In genomic region chr2:183089192-183089851, GRCh38 we compare ENCODE assay signal across 12 cellular contexts. TPM values are rescaled to one million over a fixed set of nuclear protein-coding genes. Genes with fewer than 3 reads are reported as not detected.
A peak's percentile ranks its signal among the peaks of the same experiment; 100 is the strongest.
DNase-seq lines count a peak whose midpoint lies in the region; ATAC-seq and TF ChIP-seq lines count a peak whose summit lies in the region.
"Had no signal": no experiment of that assay in that cellular context is flagged by ENCODE, and none has a peak within 500 bp of the region (broad histone marks: within the 10 kb centered on the region; RNA-seq: fewer than 3 reads in every experiment).

No MANE protein-coding gene starts in this region.

- TF ChIP-seq POLR2A in heart left ventricle (IDR thresholded peaks at IDR 0.05), result no peak

- H3K4me2 ChIP-seq in BLaER1, result peak overlapping the region; percentile 66
- H3K4me2 ChIP-seq in Loucy (ENCODE audit: low read depth, low read length, poor library complexity, severe bottlenecking), result no peak overlapping the region
- H3K4me2 ChIP-seq: KMS-11 had no signal

- no peaks in the 10 kb centered on the region for H3K9me3 ChIP-seq in BLaER1
- H3K9me3 ChIP-seq in Loucy (ENCODE audit: insufficient read depth, low read depth, low read length), result no peaks in the 10 kb centered on the region
- H3K9me3 ChIP-seq in heart left ventricle, result no peaks in the 10 kb centered on the region

- H3K27ac ChIP-seq in BLaER1 (no peak overlapping the region), heart left ventricle (no peak overlapping the region)
- H3K27ac ChIP-seq: KMS-11 had no signal

- H3K79me2 ChIP-seq in Loucy (ENCODE audit: insufficient read depth, low read length), result no peaks in the 10 kb centered on the region

- H3K4me1 ChIP-seq in BLaER1 (peaks cover 12% of the 10 kb centered on the region), Loucy (ENCODE audit: insufficient read depth, low read length, poor library complexity, severe bottlenecking) (no peaks in the 10 kb centered on the region), heart left ventricle (peaks cover 0 to 3% (median 0%) of the 10 kb centered on the region in 12 donors)

- no peaks in the 10 kb centered on the region for H4K20me1 ChIP-seq in BLaER1
- no peaks in the 10 kb centered on the region for H4K20me1 ChIP-seq in Loucy (ENCODE audit: insufficient read depth, low read length, poor library complexity, severe bottlenecking)

- H3F3A ChIP-seq in Loucy (ENCODE audit: low read depth), result no peaks in the 10 kb centered on the region

- H3K36me3 ChIP-seq in BLaER1 (no peaks in the 10 kb centered on the region), Loucy (ENCODE audit: insufficient read depth, low read length) (no peaks in the 10 kb centered on the region), heart left ventricle (peaks cover 0 to 8% (median 0%) of the 10 kb centered on the region in 9 donors)

- 85 to 94% (median 93%) methylated on average over 6 of the region's 6 CpGs for WGBS in heart left ventricle, 4 donors

- no peaks in the 10 kb centered on the region for H3K27me3 ChIP-seq in BLaER1
- H3K27me3 ChIP-seq in Loucy (ENCODE audit: insufficient read depth, low read length, poor library complexity, severe bottlenecking), result no peaks in the 10 kb centered on the region
- H3K27me3 ChIP-seq in heart left ventricle, result no peaks in the 10 kb centered on the region

- DNase-seq in activated CD4-positive, alpha-beta T cell treated with anti-CD3 and anti-CD28 coated beads for 48 hours, result no peak
- no peak for DNase-seq in NCI-H345 (lab: John Stamatoyannopoulos, UW)
- DNase-seq in NK-92 treated with Interleukin-12 subunit alpha and Interleukin-12 subunit beta, amount 100 ng/mL, for 24 hours (lab: John Stamatoyannopoulos, UW), result no peak
- DNase-seq in heart left ventricle, result no peak
- DNase-seq: EL, NCI-H82, SW 1271 had no signal

- intact Hi-C loops in heart left ventricle (cut with DNase I), result loop anchor here in 1 of 10 donors (10.0 kb wide), 1 partner anchor 325 kb away; no protein-coding TSS in a partner anchor

- no peak for TF ChIP-seq CTCF in Loucy (conservative IDR thresholded peaks at IDR 0.05; ENCODE audit: low read length)
- no peak for TF ChIP-seq CTCF in heart left ventricle (IDR thresholded peaks at IDR 0.05)

- H3K9me2 ChIP-seq in Loucy (replicated peaks; ENCODE audit: low read depth, low read length), result no peaks in the 10 kb centered on the region

- H3K4me3 ChIP-seq in BLaER1, result peak overlapping the region; percentile 8; the same call in 1 of the 2 replicates
- no peak overlapping the region for H3K4me3 ChIP-seq in Loucy (ENCODE audit: low read length, poor library complexity, severe bottlenecking)
- no peak overlapping the region for H3K4me3 ChIP-seq in heart left ventricle

- H3K9ac ChIP-seq in BLaER1 (no peak overlapping the region), Loucy (ENCODE audit: low read depth, low read length, poor library complexity, severe bottlenecking) (no peak overlapping the region)
- H3K9ac ChIP-seq: KMS-11 had no signal

- peak; percentile 58 for ATAC-seq in GM19397 (IDR thresholded peaks at IDR 0.05; ENCODE audit: unreplicated experiment)
- ATAC-seq in HG02870 (IDR thresholded peaks at IDR 0.05; ENCODE audit: unreplicated experiment), result peak; percentile 29
- no peak for ATAC-seq in heart left ventricle

- H2AFZ ChIP-seq in Loucy (ENCODE audit: low read length), result peak overlapping the region; percentile 72; the same call in 1 of the 2 replicates

RNA-seq across cellular contexts. Expression of gene DUSP19, which starts 10.8 kb away (rescaled TPM):
- 10 to 100 TPM in 4 of 9 donors, 1 to 10 TPM in 5; 4.2 to 13.4 (median 9.3) TPM for total RNA-seq in heart left ventricle
- 1 to 10 TPM; 1.5 to 4.2 TPM for polyA plus RNA-seq in heart left ventricle

RNA-seq across cellular contexts. Expression of gene NUP35, which starts 34.9 kb away (rescaled TPM):
- 10 to 100 TPM in 1 of 9 donors, 1 to 10 TPM in 8; 6.2 to 10.4 (median 8.0) TPM for total RNA-seq in heart left ventricle
- polyA plus RNA-seq in heart left ventricle, result 10 to 100 TPM in 1 of 2 donors, 1 to 10 TPM in 1; 5.4 to 14.4 TPM

RNA-seq across cellular contexts. Expression of gene NCKAP1, which starts 51.1 kb away (rescaled TPM):
- total RNA-seq in heart left ventricle, result 100 to 1,000 TPM; 113 to 164 (median 138) TPM
- 100 to 1,000 TPM in 1 of 2 donors, 10 to 100 TPM in 1; 33.5 to 168 TPM for polyA plus RNA-seq in heart left ventricle

Comparison
In these comparisons a context has a peak if more than half of its experiments do, and no peak if none do; other contexts are left out.
1. ATAC-seq: peak in GM19397 (single experiment) and HG02870 (single experiment); none in heart left ventricle (0 of 4).